Comparison of ENCODE assay signal across 10 cellular contexts in the genomic region with DNA sequence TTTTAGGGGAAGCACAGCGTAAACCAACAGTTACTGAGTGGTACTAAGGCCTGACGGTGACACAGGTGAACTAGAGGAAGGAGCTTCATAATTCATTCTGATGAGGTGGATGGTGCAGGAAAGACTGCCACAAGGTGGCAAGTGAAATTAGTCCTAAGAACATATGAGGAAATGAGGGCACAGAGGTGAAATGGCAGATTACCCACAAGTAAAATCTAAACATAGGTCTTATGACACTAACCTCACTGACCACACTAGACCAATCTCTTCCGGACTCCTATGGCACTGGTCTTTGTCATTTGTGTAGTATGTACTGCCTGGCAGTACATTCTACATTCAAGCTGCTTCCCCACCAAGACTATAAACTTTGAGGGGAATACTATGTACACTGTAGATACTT. TPM values are rescaled to one million over a fixed set of nuclear protein-coding genes. Genes with fewer than 3 reads are reported as not detected.
A peak's percentile ranks its signal among the peaks of the same experiment; 100 is the strongest.
DNase-seq lines count a peak whose midpoint lies in the region; ATAC-seq and TF ChIP-seq lines count a peak whose summit lies in the region.
"Had no signal": no experiment of that assay in that cellular context is flagged by ENCODE, and none has a peak within 500 bp of the region (broad histone marks: within the 10 kb centered on the region; RNA-seq: fewer than 3 reads in every experiment).

No MANE protein-coding gene starts in this region.

- H3K9ac ChIP-seq in colonic mucosa (ENCODE audit: low read depth in 2 of 2, low read length in 2 of 2) (no peak overlapping the region), neuronal stem cell (ENCODE audit: low read depth, low read length, poor library complexity) (no peak overlapping the region)

- no peak overlapping the region for H3K23ac ChIP-seq in neuronal stem cell (ENCODE audit: low read depth, low read length, poor library complexity)

- H2AFZ ChIP-seq in neuronal stem cell (ENCODE audit: low read length), result no peak overlapping the region

- no peak overlapping the region for H3K4me2 ChIP-seq in neuronal stem cell (ENCODE audit: insufficient read depth, low read length, poor library complexity, severe bottlenecking)

- no peaks in the 10 kb centered on the region for H3K79me1 ChIP-seq in neuronal stem cell (ENCODE audit: low read depth, low read length)

- no peak overlapping the region for H3K4ac ChIP-seq in neuronal stem cell (ENCODE audit: low read length)

- H3K36me3 ChIP-seq in colonic mucosa, result no peaks in the 10 kb centered on the region
- peaks cover 0 to 2% of the 10 kb centered on the region in 2 donors for H3K36me3 ChIP-seq in neuronal stem cell (replicated peaks in 1 of 2; ENCODE audit: control insufficient read depth in 2 of 2, insufficient read depth in 2 of 2, low read length in 2 of 2)

- H3K4me3 Mint-ChIP-seq in natural killer cell treated with Interleukin-12 subunit alpha and Interleukin-12 subunit beta and Interleukin-15 and Interleukin-18, amount 100 ng/mL, for 72 hours, result no peak overlapping the region

- no peak overlapping the region for H3K27ac Mint-ChIP-seq in natural killer cell treated with Interleukin-12 subunit alpha and Interleukin-12 subunit beta and Interleukin-15 and Interleukin-18, amount 100 ng/mL, for 72 hours

- peak; percentile 11 for DNase-seq in NCI-H82 (lab: John Stamatoyannopoulos, UW)
- DNase-seq in NCI-H82 treated with DMSO at 0.1 percent for 48 hours (lab: John Stamatoyannopoulos, UW; ENCODE audit: unreplicated experiment), result no peak
- DNase-seq in NB4 (ENCODE audit: low read depth), result peak; percentile 81
- DNase-seq in natural killer cell treated with Interleukin-12 subunit alpha and Interleukin-12 subunit beta and Interleukin-15 and Interleukin-18, amount 100 ng/mL, for 72 hours (ENCODE audit: low spot score), result no peak
- DNase-seq in colonic mucosa, result no peak
- no peak for DNase-seq in globus pallidus (ENCODE audit: low spot score)
- no peak for DNase-seq in neuronal stem cell (ENCODE audit: low spot score)
- DNase-seq: 8988T, testis had no signal

- no peak overlapping the region for H2BK5ac ChIP-seq in neuronal stem cell (ENCODE audit: low read length)

- intact Hi-C loops in colonic mucosa (cut with DNase I), result no loop called here

- TF ChIP-seq CTCF in NB4 (IDR thresholded peaks at IDR 0.05; ENCODE audit: low read depth, low read length), result no peak
- no peak for TF ChIP-seq CTCF in colonic mucosa (IDR thresholded peaks at IDR 0.05)

- no peak overlapping the region for H4K91ac ChIP-seq in neuronal stem cell (ENCODE audit: low read depth, low read length, poor library complexity)

- H3K9me3 ChIP-seq in colonic mucosa (no peaks in the 10 kb centered on the region), neuronal stem cell (replicated peaks in 1 of 2; ENCODE audit: control insufficient read depth in 2 of 2, insufficient read depth in 1 of 2, low read depth in 1 of 2, low read length in 2 of 2) (peaks cover 0 to 3% of the 10 kb centered on the region in 2 donors)
- H3K9me3 ChIP-seq: testis had no signal

- no peak overlapping the region for H2BK15ac ChIP-seq in neuronal stem cell (ENCODE audit: low read length)

- peaks cover 8 to 11% of the 10 kb centered on the region in 2 donors for H3K4me1 Mint-ChIP-seq in natural killer cell treated with Interleukin-12 subunit alpha and Interleukin-12 subunit beta and Interleukin-15 and Interleukin-18, amount 100 ng/mL, for 72 hours (ENCODE audit: low read depth in 2 of 2)

- H3K27me3 Mint-ChIP-seq in natural killer cell treated with Interleukin-12 subunit alpha and Interleukin-12 subunit beta and Interleukin-15 and Interleukin-18, amount 100 ng/mL, for 72 hours, result peaks cover 4 to 7% of the 10 kb centered on the region in 2 donors

- H3K27ac ChIP-seq in colonic mucosa (no peak overlapping the region), neuronal stem cell (replicated peaks; ENCODE audit: low read length) (no peak overlapping the region)
- H3K27ac ChIP-seq: testis had no signal

- no peak overlapping the region for H2BK120ac ChIP-seq in neuronal stem cell (ENCODE audit: low read depth, low read length)

- H3K18ac ChIP-seq in neuronal stem cell (ENCODE audit: low read length), result no peak overlapping the region

- H3K4me1 ChIP-seq in colonic mucosa, result no peaks in the 10 kb centered on the region
- H3K4me1 ChIP-seq in neuronal stem cell (ENCODE audit: control insufficient read depth in 2 of 2, insufficient read depth in 1 of 2, low read depth in 1 of 2, low read length in 2 of 2), result peaks cover 0 to 9% of the 10 kb centered on the region in 2 donors

- no peak for TF ChIP-seq POLR2A in NB4 (IDR thresholded peaks at IDR 0.05; ENCODE audit: extremely low read depth, insufficient read length)

- H3K4me3 ChIP-seq in NB4 (ENCODE audit: low read depth, low read length), result no peak overlapping the region
- no peak overlapping the region for H3K4me3 ChIP-seq in colonic mucosa
- no peak overlapping the region for H3K4me3 ChIP-seq in neuronal stem cell (ENCODE audit: low read length in 2 of 2)
- H3K4me3 ChIP-seq: testis had no signal

- H2BK12ac ChIP-seq in neuronal stem cell (ENCODE audit: low read length), result no peak overlapping the region

- ATAC-seq in HG02678 (IDR thresholded peaks at IDR 0.05; ENCODE audit: unreplicated experiment), result peak; percentile 82
- peak; percentile 81 to 93 for ATAC-seq in natural killer cell treated with Interleukin-12 subunit alpha and Interleukin-12 subunit beta and Interleukin-15 and Interleukin-18, amount 100 ng/mL, for 72 hours

- no peak overlapping the region for H4K8ac ChIP-seq in neuronal stem cell (ENCODE audit: low read depth, low read length)

- no peak overlapping the region for H2AK5ac ChIP-seq in neuronal stem cell (ENCODE audit: low read depth, low read length)

- H3K27me3 ChIP-seq in colonic mucosa (no peaks in the 10 kb centered on the region), neuronal stem cell (ENCODE audit: control insufficient read depth in 3 of 3, insufficient read depth in 3 of 3, low read depth in 1 of 3, low read length in 3 of 3) (no peaks in the 10 kb centered on the region)
- H3K27me3 ChIP-seq: testis had no signal

- no peaks in the 10 kb centered on the region for H3K9me3 Mint-ChIP-seq in natural killer cell treated with Interleukin-12 subunit alpha and Interleukin-12 subunit beta and Interleukin-15 and Interleukin-18, amount 100 ng/mL, for 72 hours

- no peak overlapping the region for H3K14ac ChIP-seq in neuronal stem cell (ENCODE audit: low read length)

- H3K36me3 Mint-ChIP-seq in natural killer cell treated with Interleukin-12 subunit alpha and Interleukin-12 subunit beta and Interleukin-15 and Interleukin-18, amount 100 ng/mL, for 72 hours, result no peaks in the 10 kb centered on the region

- no CpG with 5 or more reads among the region's 3 CpGs for WGBS in neuronal stem cell (ENCODE audit: extremely low coverage in 2 of 2, insufficient read length in 2 of 2, insufficient replicate concordance in 1 of 2), 2 donors

RNA-seq across cellular contexts. Expression of gene GAB2, which starts 20.2 kb away (rescaled TPM):
- total RNA-seq in natural killer cell treated with Interleukin-12 subunit alpha and Interleukin-12 subunit beta and Interleukin-15 and Interleukin-18, amount 100 ng/mL, for 72 hours, result 1 to 10 TPM; 1.9 to 8.7 TPM
- total RNA-seq in colonic mucosa, result 10 to 100 TPM; 20.0 to 21.1 TPM
- polyA plus RNA-seq in neuronal stem cell (2013, experiment 1 of 2), result 16.6 TPM
- polyA plus RNA-seq in neuronal stem cell (2013, experiment 2 of 2), result 16.0 TPM

Comparison
In these comparisons a context has a peak if more than half of its experiments do, and no peak if none do; other contexts are left out.
1. DNase-seq: peak in NCI-H82 (single experiment) and NB4 (single experiment); none in NCI-H82 treated with DMSO at 0.1 percent for 48 hours (single experiment), natural killer cell treated with Interleukin-12 subunit alpha and Interleukin-12 subunit beta and Interleukin-15 and Interleukin-18, amount 100 ng/mL, for 72 hours (single experiment), colonic mucosa (single experiment), globus pallidus (single experiment) and neuronal stem cell (single experiment).